ENCODE assay signal across 26 cellular contexts in genomic region chr1:211909385-211909784, GRCh38.
"Had no signal": no experiment of that assay in that cellular context is flagged by ENCODE, and none has a peak within 500 bp of the region (broad histone marks: within the 10 kb centered on the region; RNA-seq: fewer than 3 reads in every experiment).

No MANE protein-coding gene starts in this region.

- H3K9me3 Mint-ChIP-seq: mesothelial cell of epicardium; natural killer cell treated with Interleukin-12 subunit alpha and Interleukin-12 subunit beta and Interleukin-15 and Interleukin-18, amount 100 ng/mL, for 72 hours; neural crest cell; type B pancreatic cell had no signal

- H3K27me3 ChIP-seq: dorsolateral prefrontal cortex, testis, tibial artery had no signal

- H3K4me2 ChIP-seq: smooth muscle cell had no signal

- H3K27ac Mint-ChIP-seq: endodermal cell; mesothelial cell of epicardium; natural killer cell treated with Interleukin-12 subunit alpha and Interleukin-12 subunit beta and Interleukin-15 and Interleukin-18, amount 100 ng/mL, for 72 hours; progenitor cell of endocrine pancreas; stimulated activated naive CD8-positive, alpha-beta T cell treated with anti-CD3 and anti-CD28 coated beads, Interleukin-15, amount 100 ng/mL, for 72 hours; type B pancreatic cell had no signal

- H2AFZ ChIP-seq: parathyroid adenoma had no signal

- H3K4me3 Mint-ChIP-seq: endodermal cell; mesothelial cell of epicardium; naive B cell; natural killer cell treated with Interleukin-12 subunit alpha and Interleukin-12 subunit beta and Interleukin-15 and Interleukin-18, amount 100 ng/mL, for 72 hours; neural crest cell; stimulated activated naive CD8-positive, alpha-beta T cell treated with anti-CD3 and anti-CD28 coated beads, Interleukin-15, amount 100 ng/mL, for 72 hours; type B pancreatic cell had no signal

- ATAC-seq: natural killer cell treated with Interleukin-12 subunit alpha and Interleukin-12 subunit beta and Interleukin-15 and Interleukin-18, amount 100 ng/mL, for 72 hours; sciatic nerve; stimulated activated naive CD8-positive, alpha-beta T cell treated with anti-CD3 and anti-CD28 coated beads, Interleukin-15, amount 100 ng/mL, for 72 hours had no signal

- H3K4me3 ChIP-seq: dorsolateral prefrontal cortex, esophagus muscularis mucosa, mucosa of descending colon, smooth muscle cell, testis, tibial artery had no signal

- H3K4me1 Mint-ChIP-seq: endodermal cell; naive B cell; neural crest cell; stimulated activated naive CD8-positive, alpha-beta T cell treated with anti-CD3 and anti-CD28 coated beads, Interleukin-15, amount 100 ng/mL, for 72 hours had no signal

- H3K27me3 Mint-ChIP-seq: type B pancreatic cell had no signal

- H3K4me1 ChIP-seq: parathyroid adenoma, testis, tibial artery had no signal

- H3K27ac ChIP-seq: dorsolateral prefrontal cortex, esophagus muscularis mucosa, parathyroid adenoma, testis, tibial artery had no signal

- H3K79me2 ChIP-seq: parathyroid adenoma had no signal

- H3K36me3 ChIP-seq: esophagus muscularis mucosa, tibial artery had no signal

- H3K9me3 ChIP-seq: esophagus muscularis mucosa, mucosa of descending colon, testis, tibial artery had no signal

- DNase-seq: cerebellar nuclear complex; cortex of kidney; dorsolateral prefrontal cortex; effector CD8-positive, alpha-beta T cell; endodermal cell; foreskin melanocyte; mesenchymal stem cell; mucosa of descending colon; naive B cell; stimulated activated CD4-positive, alpha-beta T cell treated with anti-CD3 and anti-CD28 coated beads, Interleukin-12 subunit alpha, Interleukin-12 subunit beta, amount 100 ng/mL, for 4 hours; stimulated activated CD4-positive, alpha-beta T cell treated with anti-CD3 and anti-CD28 coated beads, Interleukin-1b, Interleukin-23, amount 100 ng/mL, for 48 hours; stimulated activated CD4-positive, alpha-beta T cell treated with anti-CD3 and anti-CD28 coated beads, Interleukin-4, amount 100 ng/mL, for 1 hour; stimulated activated CD8-positive, alpha-beta memory T cell treated with anti-CD3 and anti-CD28 coated beads, Interleukin-4, amount 100 ng/mL, for 48 hours; stimulated activated naive CD4-positive, alpha-beta T cell; stimulated activated naive CD8-positive, alpha-beta T cell treated with anti-CD3 and anti-CD28 coated beads, Interleukin-15, amount 100 ng/mL, for 72 hours; testis; tibial artery had no signal

- H3K36me3 Mint-ChIP-seq: mesothelial cell of epicardium; naive B cell; natural killer cell treated with Interleukin-12 subunit alpha and Interleukin-12 subunit beta and Interleukin-15 and Interleukin-18, amount 100 ng/mL, for 72 hours; type B pancreatic cell had no signal
